11 cellular contexts compared by ENCODE assay signal in the genomic region with DNA sequence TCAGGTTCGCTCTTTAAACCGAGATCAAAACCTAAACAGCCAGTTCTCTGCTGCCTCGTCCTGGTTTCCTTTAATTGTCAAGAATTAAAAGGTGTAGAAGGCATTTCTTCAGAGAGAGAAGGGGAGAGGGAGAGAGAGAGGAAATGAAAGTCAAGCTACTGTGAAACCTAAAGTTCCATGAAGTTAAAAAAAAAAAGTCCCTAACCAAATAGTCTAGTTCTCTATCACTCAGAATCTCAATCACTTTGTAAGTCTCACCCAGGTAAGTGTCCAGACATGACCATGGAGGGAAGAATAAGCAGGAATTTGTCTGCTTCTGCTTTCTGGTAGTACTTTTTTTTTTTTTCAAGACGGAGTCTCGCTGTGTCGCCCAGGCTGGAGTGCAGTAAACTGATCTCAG. TPM values are rescaled to one million over a fixed set of nuclear protein-coding genes. Genes with fewer than 3 reads are reported as not detected.
DNase-seq lines count a peak whose midpoint lies in the region; ATAC-seq and TF ChIP-seq lines count a peak whose summit lies in the region.
"Had no signal": no experiment of that assay in that cellular context is flagged by ENCODE, and none has a peak within 500 bp of the region (broad histone marks: within the 10 kb centered on the region; RNA-seq: fewer than 3 reads in every experiment).

No MANE protein-coding gene starts in this region.

- no peak overlapping the region for H3K4me3 Mint-ChIP-seq in activated T-helper 1 cell treated with anti-CD3 and anti-CD28 coated beads, Interleukin-12 subunit alpha, Interleukin-12 subunit beta, Interleukin-2, Interleukin-4 antibody, amounts not matched to agents 30 ng/mL and 10 ng/mL and 1 ng/mL, durations not matched to agents 14 hours and 24 hours and 36 hours
- H3K4me3 Mint-ChIP-seq: central memory CD8-positive, alpha-beta T cell had no signal

- peak; percentile 74 for ATAC-seq in GM19372 (IDR thresholded peaks at IDR 0.05; ENCODE audit: low read depth, unreplicated experiment)
- peak; percentile 91 for ATAC-seq in HG02885 (IDR thresholded peaks at IDR 0.05; ENCODE audit: poor library complexity, unreplicated experiment)

- no peak overlapping the region for H3K27ac Mint-ChIP-seq in activated T-helper 1 cell treated with anti-CD3 and anti-CD28 coated beads, Interleukin-12 subunit alpha, Interleukin-12 subunit beta, Interleukin-2, Interleukin-4 antibody, amounts not matched to agents 30 ng/mL and 10 ng/mL and 1 ng/mL, durations not matched to agents 14 hours and 24 hours and 36 hours

- H3K9me3 Mint-ChIP-seq in activated T-helper 1 cell treated with anti-CD3 and anti-CD28 coated beads, Interleukin-12 subunit alpha, Interleukin-12 subunit beta, Interleukin-2, Interleukin-4 antibody, amounts not matched to agents 30 ng/mL and 10 ng/mL and 1 ng/mL, durations not matched to agents 14 hours and 24 hours and 36 hours, result no peaks in the 10 kb centered on the region
- H3K9me3 Mint-ChIP-seq: central memory CD8-positive, alpha-beta T cell had no signal

- no peak for TF ChIP-seq CTCF in GM12864 (IDR thresholded peaks at IDR 0.05; ENCODE audit: low read depth, low read length, missing control alignments)

- H3K4me1 Mint-ChIP-seq in activated T-helper 1 cell treated with anti-CD3 and anti-CD28 coated beads, Interleukin-12 subunit alpha, Interleukin-12 subunit beta, Interleukin-2, Interleukin-4 antibody, amounts not matched to agents 30 ng/mL and 10 ng/mL and 1 ng/mL, durations not matched to agents 14 hours and 24 hours and 36 hours (ENCODE audit: low read depth), result peaks cover 9% of the 10 kb centered on the region
- H3K4me1 Mint-ChIP-seq: central memory CD8-positive, alpha-beta T cell had no signal

- no peak overlapping the region for H3K4me3 ChIP-seq in GM12864 (ENCODE audit: low read depth, low read length)
- H3K4me3 ChIP-seq: SJSA1 had no signal

- peak; percentile 41 for DNase-seq in GM12864 (ENCODE audit: low read depth)
- peak; percentile 62 for DNase-seq in NOMO-1 treated with DMSO at 0.1 percent for 48 hours (lab: John Stamatoyannopoulos, UW; ENCODE audit: unreplicated experiment)
- no peak for DNase-seq in mucosa of gallbladder (ENCODE audit: low spot score)
- no peak for DNase-seq in activated T-helper 1 cell treated with anti-CD3 and anti-CD28 coated beads, Interleukin-12 subunit alpha, Interleukin-12 subunit beta, Interleukin-2, Interleukin-4 antibody, amounts not matched to agents 30 ng/mL and 10 ng/mL and 1 ng/mL, durations not matched to agents 14 hours and 24 hours and 36 hours (ENCODE audit: low spot score)
- DNase-seq in DMS 273 treated with DMSO at 0.1 percent for 48 hours (lab: John Stamatoyannopoulos, UW), result no peak
- DNase-seq in NCI-H226, result no peak
- DNase-seq: NCI-H2081 had no signal

- intact Hi-C loops in activated T-helper 1 cell treated with anti-CD3 and anti-CD28 coated beads, Interleukin-12 subunit alpha, Interleukin-12 subunit beta, Interleukin-2, Interleukin-4 antibody, amounts not matched to agents 30 ng/mL and 10 ng/mL and 1 ng/mL, durations not matched to agents 14 hours and 24 hours and 36 hours (cut with micrococcal nuclease), result no loop called here

- no peaks in the 10 kb centered on the region for H3K36me3 Mint-ChIP-seq in activated T-helper 1 cell treated with anti-CD3 and anti-CD28 coated beads, Interleukin-12 subunit alpha, Interleukin-12 subunit beta, Interleukin-2, Interleukin-4 antibody, amounts not matched to agents 30 ng/mL and 10 ng/mL and 1 ng/mL, durations not matched to agents 14 hours and 24 hours and 36 hours (ENCODE audit: low read depth)

- H3K27me3 Mint-ChIP-seq in activated T-helper 1 cell treated with anti-CD3 and anti-CD28 coated beads, Interleukin-12 subunit alpha, Interleukin-12 subunit beta, Interleukin-2, Interleukin-4 antibody, amounts not matched to agents 30 ng/mL and 10 ng/mL and 1 ng/mL, durations not matched to agents 14 hours and 24 hours and 36 hours (ENCODE audit: insufficient read depth), result no peaks in the 10 kb centered on the region
- H3K27me3 Mint-ChIP-seq: central memory CD8-positive, alpha-beta T cell had no signal

RNA-seq across cellular contexts. Expression of gene SMIM14, which starts 18.8 kb away (rescaled TPM):
- total RNA-seq in mucosa of gallbladder, result 62.3 TPM
- total RNA-seq in activated T-helper 1 cell treated with anti-CD3 and anti-CD28 coated beads, Interleukin-12 subunit alpha, Interleukin-12 subunit beta, Interleukin-2, Interleukin-4 antibody, amounts not matched to agents 30 ng/mL and 10 ng/mL and 1 ng/mL, durations not matched to agents 14 hours and 24 hours and 36 hours, result 0.76 and 1.6 TPM in 2 replicates

RNA-seq across cellular contexts. Expression of gene UBE2K, which starts 40.5 kb away (rescaled TPM):
- total RNA-seq in mucosa of gallbladder, result 56.2 TPM
- 92.2 and 96.4 TPM in 2 replicates for total RNA-seq in activated T-helper 1 cell treated with anti-CD3 and anti-CD28 coated beads, Interleukin-12 subunit alpha, Interleukin-12 subunit beta, Interleukin-2, Interleukin-4 antibody, amounts not matched to agents 30 ng/mL and 10 ng/mL and 1 ng/mL, durations not matched to agents 14 hours and 24 hours and 36 hours

Comparison
In these comparisons a context has a peak if more than half of its experiments do, and no peak if none do; other contexts are left out.
1. DNase-seq: peak in GM12864 (single experiment) and NOMO-1 treated with DMSO at 0.1 percent for 48 hours (single experiment); none in mucosa of gallbladder (single experiment), activated T-helper 1 cell treated with anti-CD3 and anti-CD28 coated beads, Interleukin-12 subunit alpha, Interleukin-12 subunit beta, Interleukin-2, Interleukin-4 antibody, amounts not matched to agents 30 ng/mL and 10 ng/mL and 1 ng/mL, durations not matched to agents 14 hours and 24 hours and 36 hours (single experiment), DMS 273 treated with DMSO at 0.1 percent for 48 hours (single experiment) and NCI-H226 (single experiment).
2. RNA of gene SMIM14, which starts 18.8 kb away (total RNA-seq): 62.3 TPM in mucosa of gallbladder (single experiment); 0.76 to 1.6 TPM in activated T-helper 1 cell treated with anti-CD3 and anti-CD28 coated beads, Interleukin-12 subunit alpha, Interleukin-12 subunit beta, Interleukin-2, Interleukin-4 antibody, amounts not matched to agents 30 ng/mL and 10 ng/mL and 1 ng/mL, durations not matched to agents 14 hours and 24 hours and 36 hours; every median in the first group is over 10 times any median in the second.